Comparison of ENCODE assay signal across 2 cellular contexts in the genomic region with DNA sequence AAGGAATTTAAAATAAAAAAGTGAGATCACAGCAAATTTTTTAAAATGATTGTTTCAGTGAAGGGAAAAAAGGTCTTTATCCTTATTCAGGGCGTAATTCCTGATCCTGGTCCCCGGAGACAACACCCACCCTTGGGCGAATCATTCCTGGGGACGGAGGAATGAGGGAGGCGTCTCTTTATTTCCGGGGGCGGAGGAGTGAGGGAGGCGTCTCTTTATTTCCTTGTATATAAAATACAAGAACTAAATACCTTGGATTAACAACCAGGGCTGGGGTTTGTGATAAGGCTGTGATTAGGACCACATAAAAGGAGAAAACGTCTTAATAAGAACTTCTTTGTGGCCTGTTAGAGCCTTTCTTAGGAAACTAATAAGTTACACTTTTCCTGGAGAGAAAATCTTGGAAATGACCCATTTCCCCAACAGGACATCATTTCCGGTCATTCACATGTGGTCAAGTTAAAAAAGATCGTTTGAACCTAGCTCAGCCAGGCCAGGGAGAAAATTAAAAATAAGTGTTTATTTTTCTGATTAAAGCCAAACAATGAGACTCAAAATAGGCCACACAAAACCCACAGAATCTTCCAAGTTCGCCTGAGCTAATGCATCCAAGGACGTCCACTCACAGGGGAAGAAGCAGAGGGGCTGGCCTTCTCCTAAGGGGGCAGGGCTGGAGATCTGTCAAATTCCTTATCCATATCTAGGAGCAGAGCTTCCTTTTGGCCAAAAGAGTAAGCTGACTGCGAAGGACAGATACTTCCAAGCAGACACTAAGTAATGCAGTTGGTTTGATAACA.
TF ChIP-seq lines count a peak whose summit lies in the region.

No MANE protein-coding gene starts in this region.

TF ChIP-seq in liver, 16 proteins besides CTCF, POLR2A, EP300 and RAD21 (continued from another document):
- TF ChIP-seq, protein P1, sequence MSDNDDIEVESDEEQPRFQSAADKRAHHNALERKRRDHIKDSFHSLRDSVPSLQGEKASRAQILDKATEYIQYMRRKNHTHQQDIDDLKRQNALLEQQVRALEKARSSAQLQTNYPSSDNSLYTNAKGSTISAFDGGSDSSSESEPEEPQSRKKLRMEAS (IDR thresholded peaks at IDR 0.05), result peak; percentile 24
- TF ChIP-seq, protein P2, sequence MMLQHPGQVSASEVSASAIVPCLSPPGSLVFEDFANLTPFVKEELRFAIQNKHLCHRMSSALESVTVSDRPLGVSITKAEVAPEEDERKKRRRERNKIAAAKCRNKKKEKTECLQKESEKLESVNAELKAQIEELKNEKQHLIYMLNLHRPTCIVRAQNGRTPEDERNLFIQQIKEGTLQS (IDR thresholded peaks at IDR 0.05), result no peak
- TF ChIP-seq, protein P3, sequence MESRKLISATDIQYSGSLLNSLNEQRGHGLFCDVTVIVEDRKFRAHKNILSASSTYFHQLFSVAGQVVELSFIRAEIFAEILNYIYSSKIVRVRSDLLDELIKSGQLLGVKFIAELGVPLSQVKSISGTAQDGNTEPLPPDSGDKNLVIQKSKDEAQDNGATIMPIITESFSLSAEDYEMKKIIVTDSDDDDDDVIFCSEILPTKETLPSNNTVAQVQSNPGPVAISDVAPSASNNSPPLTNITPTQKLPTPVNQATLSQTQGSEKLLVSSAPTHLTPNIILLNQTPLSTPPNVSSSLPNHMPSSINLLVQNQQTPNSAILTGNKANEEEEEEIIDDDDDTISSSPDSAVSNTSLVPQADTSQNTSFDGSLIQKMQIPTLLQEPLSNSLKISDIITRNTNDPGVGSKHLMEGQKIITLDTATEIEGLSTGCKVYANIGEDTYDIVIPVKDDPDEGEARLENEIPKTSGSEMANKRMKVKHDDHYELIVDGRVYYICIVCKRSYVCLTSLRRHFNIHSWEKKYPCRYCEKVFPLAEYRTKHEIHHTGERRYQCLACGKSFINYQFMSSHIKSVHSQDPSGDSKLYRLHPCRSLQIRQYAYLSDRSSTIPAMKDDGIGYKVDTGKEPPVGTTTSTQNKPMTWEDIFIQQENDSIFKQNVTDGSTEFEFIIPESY (IDR thresholded peaks at IDR 0.05), result no peak

TF ChIP-seq in HepG2, 621 proteins besides CTCF, POLR2A, EP300 and RAD21 (continued from another document):
- TF ChIP-seq ZNF136 (CRISPR knock-in tag; IDR thresholded peaks at IDR 0.05; ENCODE audit: low read depth), result no peak
- TF ChIP-seq, protein P4, sequence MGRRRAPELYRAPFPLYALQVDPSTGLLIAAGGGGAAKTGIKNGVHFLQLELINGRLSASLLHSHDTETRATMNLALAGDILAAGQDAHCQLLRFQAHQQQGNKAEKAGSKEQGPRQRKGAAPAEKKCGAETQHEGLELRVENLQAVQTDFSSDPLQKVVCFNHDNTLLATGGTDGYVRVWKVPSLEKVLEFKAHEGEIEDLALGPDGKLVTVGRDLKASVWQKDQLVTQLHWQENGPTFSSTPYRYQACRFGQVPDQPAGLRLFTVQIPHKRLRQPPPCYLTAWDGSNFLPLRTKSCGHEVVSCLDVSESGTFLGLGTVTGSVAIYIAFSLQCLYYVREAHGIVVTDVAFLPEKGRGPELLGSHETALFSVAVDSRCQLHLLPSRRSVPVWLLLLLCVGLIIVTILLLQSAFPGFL (CRISPR knock-in tag; IDR thresholded peaks at IDR 0.05), result no peak
